ENCODE assay signal across 37 cellular contexts in genomic region chr7:39824801-39825200, GRCh38.
"Had no signal": no experiment of that assay in that cellular context is flagged by ENCODE, and none has a peak within 500 bp of the region (broad histone marks: within the 10 kb centered on the region; RNA-seq: fewer than 3 reads in every experiment).

No MANE protein-coding gene starts in this region.

- H3K27me3 ChIP-seq: ascending aorta, body of pancreas, breast epithelium, cardiac muscle cell had no signal

- H3K27ac Mint-ChIP-seq: activated naive CD4-positive, alpha-beta T cell treated with anti-CD3 and anti-CD28 coated beads for 36 hours; activated naive CD4-positive, alpha-beta T cell treated with anti-CD3 and anti-CD28 coated beads, Interleukin-2, amount 10 ng/mL, durations not matched to agents 7 days and 5 days; activated naive CD4-positive, alpha-beta T cell treated with anti-CD3 and anti-CD28 coated beads, Interleukin-2, amount 50 U/mL, for 24 hours; activated naive CD4-positive, alpha-beta T cell treated with anti-CD3 and anti-CD28 coated beads, Interleukin-2, amount 50 U/mL, for 72 hours; activated naive CD8-positive, alpha-beta T cell; activated naive CD8-positive, alpha-beta T cell treated with anti-CD3 and anti-CD28 coated beads for 36 hours; activated naive CD8-positive, alpha-beta T cell treated with anti-CD3 and anti-CD28 coated beads, Interleukin-2, amount 10 ng/mL, durations not matched to agents 7 days and 5 days; activated naive CD8-positive, alpha-beta T cell treated with anti-CD3 and anti-CD28 coated beads, Interleukin-2, amount 50 U/mL, for 24 hours; activated T-cell treated with anti-CD3 and anti-CD28 coated beads, Interleukin-2, amount 50 U/mL, for 24 hours; activated T-cell treated with anti-CD3 and anti-CD28 coated beads, Interleukin-2, amount 50 U/mL, for 72 hours; activated T-helper 1 cell treated with anti-CD3 and anti-CD28 coated beads, Interleukin-12 subunit alpha, Interleukin-12 subunit beta, Interleukin-2, Interleukin-4 antibody, amounts not matched to agents 30 ng/mL and 10 ng/mL and 1 ng/mL, durations not matched to agents 14 hours and 24 hours and 36 hours; activated T-helper 17 cell treated with anti-CD3 and anti-CD28 coated beads, Interleukin-2, amount 50 U/mL, for 72 hours; activated T-helper 2 cell treated with anti-CD3 and anti-CD28 coated beads, Interferon-gamma antibody, Interleukin-2, Interleukin-4, amounts not matched to agents 10 μg/mL and 5 μg/mL and 100 μg/mL, durations not matched to agents 14 hours and 24 hours and 36 hours; brain had no signal

- H3K36me3 Mint-ChIP-seq: activated naive CD4-positive, alpha-beta T cell treated with anti-CD3 and anti-CD28 coated beads, Interleukin-2, amount 10 ng/mL, durations not matched to agents 7 days and 5 days; activated naive CD4-positive, alpha-beta T cell treated with anti-CD3 and anti-CD28 coated beads, Interleukin-2, amount 50 U/mL, for 24 hours; activated naive CD4-positive, alpha-beta T cell treated with anti-CD3 and anti-CD28 coated beads, Interleukin-2, amount 50 U/mL, for 72 hours; activated naive CD8-positive, alpha-beta T cell; activated naive CD8-positive, alpha-beta T cell treated with anti-CD3 and anti-CD28 coated beads for 36 hours; activated naive CD8-positive, alpha-beta T cell treated with anti-CD3 and anti-CD28 coated beads, Interleukin-2, amount 10 ng/mL, durations not matched to agents 7 days and 5 days; brain had no signal

- ATAC-seq: activated naive CD8-positive, alpha-beta T cell treated with anti-CD3 and anti-CD28 coated beads, Interleukin-2, amount 50 U/mL, for 24 hours; activated T-cell treated with anti-CD3 and anti-CD28 coated beads, Interleukin-2, amount 50 U/mL, for 72 hours; activated T-helper 17 cell treated with anti-CD3 and anti-CD28 coated beads, Interleukin-2, amount 50 U/mL, for 72 hours; body of pancreas had no signal

- H3K36me3 ChIP-seq: adrenal gland, ascending aorta, brain microvascular endothelial cell, breast epithelium, cardiac muscle cell had no signal

- H3K27ac ChIP-seq: adrenal gland, ascending aorta, body of pancreas, brain microvascular endothelial cell, breast epithelium, cardiac muscle cell had no signal

- H3K4me3 ChIP-seq: adrenal gland, ascending aorta, body of pancreas, breast epithelium, cardiac muscle cell had no signal

- H3K4me1 ChIP-seq: adrenal gland, ascending aorta, body of pancreas, breast epithelium had no signal

- DNase-seq: activated effector memory CD4-positive, alpha-beta T cell treated with anti-CD3 and anti-CD28 coated beads, Interleukin-2, amount 50 U/mL, for 16 hours; activated effector memory CD4-positive, alpha-beta T cell treated with Interleukin-2 at 50 U/mL for 16 hours; activated gamma-delta T cell; activated gamma-delta T cell treated with Interleukin-2 at 50 U/mL for 16 hours; activated naive CD4-positive, alpha-beta T cell; activated naive CD4-positive, alpha-beta T cell treated with anti-CD3 and anti-CD28 coated beads for 36 hours; activated naive CD4-positive, alpha-beta T cell treated with anti-CD3 and anti-CD28 coated beads, Interleukin-2, amount 10 ng/mL, durations not matched to agents 7 days and 5 days; activated naive CD4-positive, alpha-beta T cell treated with anti-CD3 and anti-CD28 coated beads, Interleukin-2, amount 50 U/mL, for 16 hours; activated naive CD4-positive, alpha-beta T cell treated with Interleukin-2 at 50 U/mL for 16 hours; activated naive CD8-positive, alpha-beta T cell treated with anti-CD3 and anti-CD28 coated beads for 36 hours; activated naive CD8-positive, alpha-beta T cell treated with anti-CD3 and anti-CD28 coated beads, Interleukin-2, amount 10 ng/mL, durations not matched to agents 7 days and 5 days; activated naive CD8-positive, alpha-beta T cell treated with anti-CD3 and anti-CD28 coated beads, Interleukin-2, amount 50 U/mL, for 24 hours; activated T-cell treated with anti-CD3 and anti-CD28 coated beads, Interleukin-2, amount 50 U/mL, for 1 hour; activated T-cell treated with anti-CD3 and anti-CD28 coated beads, Interleukin-2, amount 50 U/mL, for 24 hours; activated T-cell treated with anti-CD3 and anti-CD28 coated beads, Interleukin-2, amount 50 U/mL, for 4 hours; activated T-cell treated with anti-CD3 and anti-CD28 coated beads, Interleukin-2, amount 50 U/mL, for 48 hours; activated T-cell treated with anti-CD3 and anti-CD28 coated beads, Interleukin-2, amount 50 U/mL, for 72 hours; adrenal gland; amniotic stem cell; amygdala; anterior cingulate cortex; aorta; body of pancreas; caudate nucleus; central memory CD4-positive, alpha-beta T cell had no signal

- H3K4me1 Mint-ChIP-seq: activated naive CD4-positive, alpha-beta T cell treated with anti-CD3 and anti-CD28 coated beads, Interleukin-2, amount 50 U/mL, for 24 hours; activated naive CD8-positive, alpha-beta T cell treated with anti-CD3 and anti-CD28 coated beads for 36 hours; activated T-helper 17 cell treated with anti-CD3 and anti-CD28 coated beads, Interleukin-2, amount 50 U/mL, for 72 hours; brain; central memory CD8-positive, alpha-beta T cell had no signal

- H3K4me3 Mint-ChIP-seq: activated naive CD4-positive, alpha-beta T cell treated with anti-CD3 and anti-CD28 coated beads for 36 hours; activated naive CD4-positive, alpha-beta T cell treated with anti-CD3 and anti-CD28 coated beads, Interleukin-2, amount 10 ng/mL, durations not matched to agents 7 days and 5 days; activated naive CD4-positive, alpha-beta T cell treated with anti-CD3 and anti-CD28 coated beads, Interleukin-2, amount 50 U/mL, for 24 hours; activated naive CD8-positive, alpha-beta T cell; activated naive CD8-positive, alpha-beta T cell treated with anti-CD3 and anti-CD28 coated beads for 36 hours; activated naive CD8-positive, alpha-beta T cell treated with anti-CD3 and anti-CD28 coated beads, Interleukin-2, amount 10 ng/mL, durations not matched to agents 7 days and 5 days; activated naive CD8-positive, alpha-beta T cell treated with anti-CD3 and anti-CD28 coated beads, Interleukin-2, amount 50 U/mL, for 24 hours; activated T-cell treated with anti-CD3 and anti-CD28 coated beads, Interleukin-2, amount 50 U/mL, for 24 hours; activated T-cell treated with anti-CD3 and anti-CD28 coated beads, Interleukin-2, amount 50 U/mL, for 4 hours; activated T-cell treated with anti-CD3 and anti-CD28 coated beads, Interleukin-2, amount 50 U/mL, for 72 hours; activated T-helper 1 cell treated with anti-CD3 and anti-CD28 coated beads, Interleukin-12 subunit alpha, Interleukin-12 subunit beta, Interleukin-2, Interleukin-4 antibody, amounts not matched to agents 30 ng/mL and 10 ng/mL and 1 ng/mL, durations not matched to agents 14 hours and 24 hours and 36 hours; activated T-helper 17 cell treated with anti-CD3 and anti-CD28 coated beads, Interleukin-2, amount 50 U/mL, for 72 hours; brain; central memory CD8-positive, alpha-beta T cell had no signal

- H3K9me3 ChIP-seq: adrenal gland, ascending aorta, body of pancreas, breast epithelium had no signal

- H3K9me3 Mint-ChIP-seq: activated naive CD4-positive, alpha-beta T cell treated with anti-CD3 and anti-CD28 coated beads for 36 hours; activated naive CD4-positive, alpha-beta T cell treated with anti-CD3 and anti-CD28 coated beads, Interleukin-2, amount 10 ng/mL, durations not matched to agents 7 days and 5 days; activated naive CD4-positive, alpha-beta T cell treated with anti-CD3 and anti-CD28 coated beads, Interleukin-2, amount 50 U/mL, for 24 hours; activated naive CD4-positive, alpha-beta T cell treated with anti-CD3 and anti-CD28 coated beads, Interleukin-2, amount 50 U/mL, for 72 hours; activated naive CD8-positive, alpha-beta T cell treated with anti-CD3 and anti-CD28 coated beads for 36 hours; activated naive CD8-positive, alpha-beta T cell treated with anti-CD3 and anti-CD28 coated beads, Interleukin-2, amount 10 ng/mL, durations not matched to agents 7 days and 5 days; activated naive CD8-positive, alpha-beta T cell treated with anti-CD3 and anti-CD28 coated beads, Interleukin-2, amount 50 U/mL, for 24 hours; activated T-cell treated with anti-CD3 and anti-CD28 coated beads, Interleukin-2, amount 50 U/mL, for 24 hours; activated T-cell treated with anti-CD3 and anti-CD28 coated beads, Interleukin-2, amount 50 U/mL, for 4 hours; activated T-cell treated with anti-CD3 and anti-CD28 coated beads, Interleukin-2, amount 50 U/mL, for 72 hours; activated T-helper 1 cell treated with anti-CD3 and anti-CD28 coated beads, Interleukin-12 subunit alpha, Interleukin-12 subunit beta, Interleukin-2, Interleukin-4 antibody, amounts not matched to agents 30 ng/mL and 10 ng/mL and 1 ng/mL, durations not matched to agents 14 hours and 24 hours and 36 hours; activated T-helper 17 cell treated with anti-CD3 and anti-CD28 coated beads, Interleukin-2, amount 50 U/mL, for 72 hours; activated T-helper 2 cell treated with anti-CD3 and anti-CD28 coated beads, Interferon-gamma antibody, Interleukin-2, Interleukin-4, amounts not matched to agents 10 μg/mL and 5 μg/mL and 100 μg/mL, durations not matched to agents 14 hours and 24 hours and 36 hours; brain; central memory CD8-positive, alpha-beta T cell had no signal
